ENCODE assay signal across 10 cellular contexts in genomic region chr18:36284671-36285295, GRCh38. TPM values are rescaled to one million over a fixed set of nuclear protein-coding genes. Genes with fewer than 3 reads are reported as not detected.
DNase-seq lines count a peak whose midpoint lies in the region; TF ChIP-seq lines count a peak whose summit lies in the region.
"Had no signal": no experiment of that assay in that cellular context is flagged by ENCODE, and none has a peak within 500 bp of the region (broad histone marks: within the 10 kb centered on the region; RNA-seq: fewer than 3 reads in every experiment).

No MANE protein-coding gene starts in this region.

- H3K27ac ChIP-seq in KMS-11, result no peak overlapping the region
- H3K27ac ChIP-seq in spleen, result no peak overlapping the region
- H3K27ac ChIP-seq: BLaER1 treated with 17β-estradiol and CSF1 and Interleukin-3, amounts not matched to agents 10 nM and 100 nM had no signal

- no peaks in the 10 kb centered on the region for H4K20me1 ChIP-seq in KMS-11 (ENCODE audit: insufficient read depth)
- H4K20me1 ChIP-seq: BLaER1 treated with 17β-estradiol and CSF1 and Interleukin-3, amounts not matched to agents 10 nM and 100 nM had no signal

- in situ Hi-C loops in astrocyte of the cerebellum (cut with HindIII; ENCODE audit: low sequenced_read_pairs), result no loop called here

- H3K4me3 ChIP-seq in KMS-11 (IDR thresholded peaks at IDR 0.05; ENCODE audit: insufficient read depth, low read depth, low read length) (no peak overlapping the region), astrocyte of the cerebellum (ENCODE audit: low read depth, low read length) (no peak overlapping the region), spleen (no peak overlapping the region)
- H3K4me3 ChIP-seq: BLaER1 treated with 17β-estradiol and CSF1 and Interleukin-3, amounts not matched to agents 10 nM and 100 nM had no signal

- H3K79me2 ChIP-seq in KMS-11 (ENCODE audit: insufficient read depth, low read depth), result no peaks in the 10 kb centered on the region

- H3K27me3 ChIP-seq in KMS-11 (ENCODE audit: insufficient read depth, low read depth), result no peaks in the 10 kb centered on the region
- peaks cover 0 to 47% (median 0%) of the 10 kb centered on the region in 7 donors for H3K27me3 ChIP-seq in spleen (replicated peaks in 1 of 7)
- H3K27me3 ChIP-seq: BLaER1 treated with 17β-estradiol and CSF1 and Interleukin-3, amounts not matched to agents 10 nM and 100 nM had no signal

- TF ChIP-seq POLR2A in spleen (IDR thresholded peaks at IDR 0.05), result no peak

- DNase-seq in NOMO-1 (lab: John Stamatoyannopoulos, UW; ENCODE audit: unreplicated experiment in 2 of 2), result peak; percentile 29 to 70
- DNase-seq in NOMO-1 treated with dmso at 0.1 percent for 144 hours (lab: John Stamatoyannopoulos, UW; ENCODE audit: unreplicated experiment), result no peak
- peak; percentile 10 for DNase-seq in OCI-M2 (lab: John Stamatoyannopoulos, UW; ENCODE audit: unreplicated experiment)
- peak; percentile 66 for DNase-seq in astrocyte of the cerebellum (ENCODE audit: low read depth)
- DNase-seq in iPS-NIHi11 (ENCODE audit: low spot score), result peak; percentile 55
- DNase-seq in spleen, result no peak
- no peak for DNase-seq in HPDE6-E6E7 (ENCODE audit: extremely low spot score)
- DNase-seq: activated naive CD8-positive, alpha-beta T cell treated with anti-CD3 and anti-CD28 coated beads, Interleukin-2, amount 10 ng/mL, durations not matched to agents 7 days and 5 days had no signal

- H3K4me1 ChIP-seq in KMS-11 (ENCODE audit: low read depth, poor library complexity, severe bottlenecking) (no peaks in the 10 kb centered on the region), spleen (no peaks in the 10 kb centered on the region)
- H3K4me1 ChIP-seq: BLaER1 treated with 17β-estradiol and CSF1 and Interleukin-3, amounts not matched to agents 10 nM and 100 nM had no signal

- H3K36me3 ChIP-seq in KMS-11 (ENCODE audit: insufficient read depth) (no peaks in the 10 kb centered on the region), spleen (no peaks in the 10 kb centered on the region)
- H3K36me3 ChIP-seq: BLaER1 treated with 17β-estradiol and CSF1 and Interleukin-3, amounts not matched to agents 10 nM and 100 nM had no signal

- intact Hi-C loops in spleen (cut with DNase I; ENCODE audit: low total_unique reads), result loop anchor here (5.0 to 10.0 kb wide), 3 partner anchors 187 to 530 kb away; no protein-coding TSS in a partner anchor

- H3K9ac ChIP-seq in KMS-11, result no peak overlapping the region
- H3K9ac ChIP-seq: BLaER1 treated with 17β-estradiol and CSF1 and Interleukin-3, amounts not matched to agents 10 nM and 100 nM had no signal

- H3K9me3 ChIP-seq in spleen, result peaks cover 0 to 15% (median 2%) of the 10 kb centered on the region in 8 donors

- 29 to 35% (median 32%) methylated on average over 6 of the region's 6 CpGs for WGBS in spleen, 5 donors

- TF ChIP-seq CTCF in KMS-11 (conservative IDR thresholded peaks at IDR 0.05; ENCODE audit: low read depth, low read length) (peak; percentile 97), astrocyte of the cerebellum (IDR thresholded peaks at IDR 0.05; ENCODE audit: low read depth, low read length, missing control alignments) (peak; percentile 77), spleen (IDR thresholded peaks at IDR 0.05 in 8 of 11, conservative IDR thresholded peaks at IDR 0.05 in 3 of 11) (peak; percentile 64 to 88 (median 82))

- no peak overlapping the region for H3K4me2 ChIP-seq in KMS-11
- H3K4me2 ChIP-seq: BLaER1 treated with 17β-estradiol and CSF1 and Interleukin-3, amounts not matched to agents 10 nM and 100 nM had no signal

- H2AFZ ChIP-seq in KMS-11 (ENCODE audit: low read depth), result no peak overlapping the region

RNA-seq across cellular contexts. Expression of gene FHOD3, which starts 12.7 kb away (rescaled TPM):
- 1 to 10 TPM; 1.2 to 2.7 (median 2.1) TPM for total RNA-seq in spleen
- polyA plus RNA-seq in spleen, result 1 to 10 TPM; 1.3 to 2.1 (median 1.7) TPM
- total RNA-seq: activated naive CD8-positive, alpha-beta T cell treated with anti-CD3 and anti-CD28 coated beads, Interleukin-2, amount 10 ng/mL, durations not matched to agents 7 days and 5 days had no signal

Comparison
In these comparisons a context has a peak if more than half of its experiments do, and no peak if none do; other contexts are left out.
1. DNase-seq: peak in NOMO-1 (2 of 2), OCI-M2 (single experiment), astrocyte of the cerebellum (single experiment) and iPS-NIHi11 (single experiment); none in NOMO-1 treated with dmso at 0.1 percent for 144 hours (single experiment), spleen (single experiment) and HPDE6-E6E7 (single experiment).
2. Peak in every context shown above with its lines, with median percentiles within 50 percentile points of each other: CTCF ChIP-seq.